ENCODE assay signal across 9 cellular contexts in the genomic region with DNA sequence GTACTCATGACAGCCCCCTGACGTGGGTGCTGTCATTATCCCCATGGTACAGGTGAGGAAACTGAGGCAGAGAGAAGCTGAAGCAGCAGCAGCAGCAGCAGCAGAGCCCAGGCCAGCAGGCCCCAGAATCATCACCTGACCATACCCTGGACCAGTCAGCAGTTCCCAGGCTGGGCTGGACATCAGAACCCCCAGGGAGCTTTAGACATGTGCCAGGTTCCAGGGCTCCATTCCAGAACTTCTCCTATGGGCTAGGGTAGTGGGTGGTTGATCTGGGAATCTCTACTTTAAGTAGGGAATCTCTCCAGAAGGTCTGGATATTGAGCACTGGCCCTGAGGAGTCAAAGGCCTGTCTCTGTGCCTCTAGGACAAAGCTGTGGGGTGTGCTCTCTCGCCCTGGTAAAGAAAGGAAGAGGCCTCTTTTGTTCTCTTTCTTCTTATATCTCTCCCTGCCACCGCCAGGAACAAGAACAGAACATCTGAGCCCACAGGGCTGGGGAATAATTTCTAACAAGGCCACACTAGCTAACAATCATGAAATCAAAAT. TPM values are rescaled to one million over a fixed set of nuclear protein-coding genes. Genes with fewer than 3 reads are reported as not detected.
DNase-seq lines count a peak whose midpoint lies in the region; ATAC-seq and TF ChIP-seq lines count a peak whose summit lies in the region.
"Had no signal": no experiment of that assay in that cellular context is flagged by ENCODE, and none has a peak within 500 bp of the region (broad histone marks: within the 10 kb centered on the region; RNA-seq: fewer than 3 reads in every experiment).

No MANE protein-coding gene starts in this region.

- no peak overlapping the region for H2BK5ac ChIP-seq in H9 (ENCODE audit: insufficient read length, low read length)

- H4K91ac ChIP-seq in H9 (ENCODE audit: insufficient read length, low read depth, low read length), result no peak overlapping the region

- no peak overlapping the region for H3K9ac ChIP-seq in H9 (ENCODE audit: extremely low read depth, insufficient read length, low read length)

- no peaks in the 10 kb centered on the region for H3K27me3 ChIP-seq in MG63
- no peaks in the 10 kb centered on the region for H3K27me3 ChIP-seq in left lung
- H3K27me3 ChIP-seq in H9 (ENCODE audit: insufficient read depth, low read length), result no peaks in the 10 kb centered on the region

- H3K9me3 ChIP-seq in MG63 (no peaks in the 10 kb centered on the region), left lung (no peaks in the 10 kb centered on the region), H9 (ENCODE audit: control insufficient read depth, low read depth, low read length) (no peaks in the 10 kb centered on the region)

- H3K23me2 ChIP-seq in H9 (ENCODE audit: insufficient read length, low read depth, low read length, poor library complexity, severe bottlenecking), result no peaks in the 10 kb centered on the region

- no peak overlapping the region for H2BK15ac ChIP-seq in H9 (ENCODE audit: low read depth, low read length)

- CTCF ChIA-PET in MCF 10A (lab: Yijun Ruan, JAX), result interaction anchor here (0.6 to 4.2 kb wide), 6 partner anchors 16 to 446 kb away, joined by 3 to 29 read pairs (median 5); no protein-coding TSS in a partner anchor

- no peaks in the 10 kb centered on the region for H4K20me1 ChIP-seq in H9 (ENCODE audit: control insufficient read depth, insufficient read depth, insufficient read length)

- H3K27ac Mint-ChIP-seq in MCF 10A (ENCODE audit: low read depth, unreplicated experiment) (peak overlapping the region; percentile 99), H9 (peak overlapping the region in 1 of 3 experiments; percentile 29; a peak in 1 of 7 replicates)

- H3T11ph ChIP-seq in H9 (ENCODE audit: low read length), result no peak overlapping the region

- DNase-seq in MG63, result peak; percentile 43
- DNase-seq in MCF 10A (ENCODE audit: unreplicated experiment), result peak; percentile 52
- DNase-seq in left lung, result no peak
- DNase-seq in superior temporal gyrus (ENCODE audit: extremely low spot score), result peak; percentile 38
- no peak for DNase-seq in H9
- DNase-seq: activated CD4-positive, CD25-positive, alpha-beta regulatory T cell treated with anti-CD3 and anti-CD28 coated beads, Interleukin-2, amount 50 U/mL, for 72 hours; stimulated activated CD8-positive, alpha-beta memory T cell treated with anti-CD3 and anti-CD28 coated beads, Interleukin-4, amount 100 ng/mL, for 48 hours had no signal

- no peak overlapping the region for H2BK20ac ChIP-seq in H9 (ENCODE audit: low read depth, low read length, poor library complexity, severe bottlenecking)

- no peaks in the 10 kb centered on the region for H3K9me3 Mint-ChIP-seq in MCF 10A (ENCODE audit: unreplicated experiment)
- no peaks in the 10 kb centered on the region for H3K9me3 Mint-ChIP-seq in H9

- H3K27me3 Mint-ChIP-seq in MCF 10A (ENCODE audit: insufficient read depth, unreplicated experiment) (no peaks in the 10 kb centered on the region), H9 (ENCODE audit: low read depth) (no peaks in the 10 kb centered on the region; the same call in 1 of the 2 replicates)

- peaks cover 8 to 29% of the 10 kb centered on the region in 2 donors for H3K4me1 ChIP-seq in left lung
- no peaks in the 10 kb centered on the region for H3K4me1 ChIP-seq in H9 (ENCODE audit: insufficient read depth, low read length)

- H3K4me3 Mint-ChIP-seq in MCF 10A (ENCODE audit: unreplicated experiment), result peak overlapping the region; percentile 46
- no peak overlapping the region for H3K4me3 Mint-ChIP-seq in H9

- H4K8ac ChIP-seq in H9 (replicated peaks; ENCODE audit: insufficient read length, low read depth, low read length), result no peak overlapping the region

- H2BK120ac ChIP-seq in H9 (ENCODE audit: low read depth, low read length, poor library complexity, severe bottlenecking), result no peak overlapping the region

- no peak overlapping the region for H3K4ac ChIP-seq in H9 (ENCODE audit: low read depth, low read length)

- no peak overlapping the region for H2AK5ac ChIP-seq in H9 (ENCODE audit: insufficient read length, low read length)

- no peak overlapping the region for H3K18ac ChIP-seq in H9 (ENCODE audit: insufficient read length, low read depth, low read length)

- H3K23ac ChIP-seq in H9 (ENCODE audit: insufficient read length, low read depth, low read length), result no peak overlapping the region

- peaks cover 28% of the 10 kb centered on the region for H3K4me1 Mint-ChIP-seq in MCF 10A (ENCODE audit: insufficient read depth, unreplicated experiment)
- peaks cover 0 to 3% of the 10 kb centered on the region in 2 experiments; a peak in 1 of 4 replicates for H3K4me1 Mint-ChIP-seq in H9

- no peak overlapping the region for H2AFZ ChIP-seq in H9 (ENCODE audit: low read length)

- intact Hi-C loops in MCF 10A (cut with micrococcal nuclease), result loop anchor here (2.0 to 5.0 kb wide), 4 partner anchors 26 to 171 kb away; a partner anchor contains a TSS
- intact Hi-C loops in left lung (cut with DNase I), result no loop called here

- H3K56ac ChIP-seq in H9 (ENCODE audit: insufficient read length, low read depth, low read length), result no peak overlapping the region

- H3K4me3 ChIP-seq in MG63 (no peak overlapping the region), left lung (no peak overlapping the region)

- H3K14ac ChIP-seq in H9 (ENCODE audit: insufficient read depth, low read length), result no peak overlapping the region; the same call in 1 of the 2 replicates

- BruUV-seq in MCF 10A (replicated peaks; lab: Mats Ljungman, UMichigan), result TSS peak; percentile 78

- H4K5ac ChIP-seq in H9 (ENCODE audit: insufficient read length, low read depth, low read length), result no peak overlapping the region

- H3K27ac ChIP-seq in left lung, result peak overlapping the region; percentile 63 to 78
- H3K27ac ChIP-seq in H9 (ENCODE audit: insufficient read length, low read depth, low read length), result no peak overlapping the region

- no peak overlapping the region for H2BK12ac ChIP-seq in H9 (ENCODE audit: insufficient read length, low read depth, low read length)

- H3K79me2 ChIP-seq in H9 (ENCODE audit: insufficient read depth, low read length), result no peaks in the 10 kb centered on the region

- peaks cover 16% of the 10 kb centered on the region for H3K36me3 Mint-ChIP-seq in MCF 10A (ENCODE audit: insufficient read depth, unreplicated experiment)
- peaks cover 6 to 59% (median 55%) of the 10 kb centered on the region in 3 experiments; a peak in 6 of 7 replicates for H3K36me3 Mint-ChIP-seq in H9 (ENCODE audit: insufficient read depth in 1 of 3, low read depth in 3 of 3)

- POLR2A ChIA-PET in MCF 10A (lab: Yijun Ruan, JAX), result interaction anchor here (0.6 to 4.2 kb wide), 15 partner anchors 9 to 1992 kb away, joined by 3 to 51 read pairs (median 5); a partner anchor contains a TSS

- H3K4me2 ChIP-seq in H9 (ENCODE audit: insufficient read depth, insufficient read length, low read length), result no peak overlapping the region

- ATAC-seq in left lung (peak; percentile 5), HG02678 (IDR thresholded peaks at IDR 0.05; ENCODE audit: unreplicated experiment) (no peak), GM19351 (IDR thresholded peaks at IDR 0.05; ENCODE audit: unreplicated experiment) (no peak)

- H3K36me3 ChIP-seq in MG63, result peaks cover 69% of the 10 kb centered on the region
- H3K36me3 ChIP-seq in left lung, result peaks cover 0 to 88% of the 10 kb centered on the region in 2 donors

- H3K79me1 ChIP-seq in H9 (ENCODE audit: insufficient read depth, low read depth, low read length, poor library complexity, severe bottlenecking), result no peaks in the 10 kb centered on the region

- WGBS in H9 (ENCODE audit: extremely low coverage, insufficient read length, low lambda C conversion rate), result no CpG with 5 or more reads among the region's 3 CpGs

- TF ChIP-seq CTCF in MCF 10A (IDR thresholded peaks at IDR 0.05; ENCODE audit: unreplicated experiment) (no peak), left lung (IDR thresholded peaks at IDR 0.05) (no peak), H9 (conservative IDR thresholded peaks at IDR 0.05) (no peak)

RNA-seq across cellular contexts. Expression of a gene that starts 26.6 kb away (rescaled TPM):
- 15.8 and 22.0 TPM in 2 replicates for total RNA-seq in MG63 (2014; rRNA removed; shearing (Covaris generic); ENCODE audit: low replicate concordance)
- total RNA-seq in MCF 10A (2022) (54.7 and 71.4 TPM in 2 replicates), left lung (10 to 100 TPM; 12.1 to 17.1 TPM), H9 (2021) (5.8 and 6.7 TPM in 2 replicates)

RNA-seq across cellular contexts. Expression of a gene that starts 44.4 kb away (rescaled TPM):
- 18.6 and 20.4 TPM in 2 replicates for total RNA-seq in MG63 (2014; rRNA removed; shearing (Covaris generic); ENCODE audit: low replicate concordance)
- total RNA-seq in MCF 10A (2022), result 58.7 and 69.1 TPM in 2 replicates
- total RNA-seq in left lung, result 10 to 100 TPM; 84.5 to 98.3 TPM
- total RNA-seq in H9 (2021), result 51.7 and 58.5 TPM in 2 replicates

RNA-seq across cellular contexts. Expression of a gene that starts 46.8 kb away (rescaled TPM):
- 2.7 and 3.1 TPM in 2 replicates for total RNA-seq in MG63 (2014; rRNA removed; shearing (Covaris generic); ENCODE audit: low replicate concordance)
- total RNA-seq in MCF 10A (2022) (37.5 and 40.3 TPM in 2 replicates), left lung (10 to 100 TPM; 30.9 to 39.0 TPM), H9 (2021) (22.1 and 24.1 TPM in 2 replicates)

Comparison
In these comparisons a context has a peak if more than half of its experiments do, and no peak if none do; other contexts are left out.
1. DNase-seq: peak in MG63 (single experiment), MCF 10A (single experiment) and superior temporal gyrus (single experiment); none in left lung (0 of 2) and H9 (single experiment).